Comparison of ENCODE assay signal across 1 cellular context in the genomic region with DNA sequence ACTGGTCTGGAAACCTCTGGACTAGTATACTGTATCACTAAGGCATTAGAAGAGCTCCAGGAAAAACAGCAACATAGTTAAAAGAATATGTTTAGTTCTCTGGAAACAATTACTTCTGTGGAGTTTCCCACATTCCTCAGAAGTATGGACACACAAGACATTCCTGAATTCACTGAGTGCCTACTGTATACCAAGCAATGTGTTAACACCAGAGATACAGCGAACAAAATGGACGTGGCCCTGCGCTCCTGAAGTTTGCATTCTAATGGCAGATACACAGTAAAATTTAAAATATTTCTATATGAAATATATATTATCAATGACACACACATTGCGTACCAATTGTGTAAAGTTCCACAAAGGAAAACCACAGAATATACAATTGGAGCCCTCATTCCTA.
TF ChIP-seq lines count a peak whose summit lies in the region.

No MANE protein-coding gene starts in this region.

TF ChIP-seq in GM23338, 12 proteins besides CTCF, POLR2A, EP300 and RAD21 (continued from another document):
- TF ChIP-seq, protein P1, sequence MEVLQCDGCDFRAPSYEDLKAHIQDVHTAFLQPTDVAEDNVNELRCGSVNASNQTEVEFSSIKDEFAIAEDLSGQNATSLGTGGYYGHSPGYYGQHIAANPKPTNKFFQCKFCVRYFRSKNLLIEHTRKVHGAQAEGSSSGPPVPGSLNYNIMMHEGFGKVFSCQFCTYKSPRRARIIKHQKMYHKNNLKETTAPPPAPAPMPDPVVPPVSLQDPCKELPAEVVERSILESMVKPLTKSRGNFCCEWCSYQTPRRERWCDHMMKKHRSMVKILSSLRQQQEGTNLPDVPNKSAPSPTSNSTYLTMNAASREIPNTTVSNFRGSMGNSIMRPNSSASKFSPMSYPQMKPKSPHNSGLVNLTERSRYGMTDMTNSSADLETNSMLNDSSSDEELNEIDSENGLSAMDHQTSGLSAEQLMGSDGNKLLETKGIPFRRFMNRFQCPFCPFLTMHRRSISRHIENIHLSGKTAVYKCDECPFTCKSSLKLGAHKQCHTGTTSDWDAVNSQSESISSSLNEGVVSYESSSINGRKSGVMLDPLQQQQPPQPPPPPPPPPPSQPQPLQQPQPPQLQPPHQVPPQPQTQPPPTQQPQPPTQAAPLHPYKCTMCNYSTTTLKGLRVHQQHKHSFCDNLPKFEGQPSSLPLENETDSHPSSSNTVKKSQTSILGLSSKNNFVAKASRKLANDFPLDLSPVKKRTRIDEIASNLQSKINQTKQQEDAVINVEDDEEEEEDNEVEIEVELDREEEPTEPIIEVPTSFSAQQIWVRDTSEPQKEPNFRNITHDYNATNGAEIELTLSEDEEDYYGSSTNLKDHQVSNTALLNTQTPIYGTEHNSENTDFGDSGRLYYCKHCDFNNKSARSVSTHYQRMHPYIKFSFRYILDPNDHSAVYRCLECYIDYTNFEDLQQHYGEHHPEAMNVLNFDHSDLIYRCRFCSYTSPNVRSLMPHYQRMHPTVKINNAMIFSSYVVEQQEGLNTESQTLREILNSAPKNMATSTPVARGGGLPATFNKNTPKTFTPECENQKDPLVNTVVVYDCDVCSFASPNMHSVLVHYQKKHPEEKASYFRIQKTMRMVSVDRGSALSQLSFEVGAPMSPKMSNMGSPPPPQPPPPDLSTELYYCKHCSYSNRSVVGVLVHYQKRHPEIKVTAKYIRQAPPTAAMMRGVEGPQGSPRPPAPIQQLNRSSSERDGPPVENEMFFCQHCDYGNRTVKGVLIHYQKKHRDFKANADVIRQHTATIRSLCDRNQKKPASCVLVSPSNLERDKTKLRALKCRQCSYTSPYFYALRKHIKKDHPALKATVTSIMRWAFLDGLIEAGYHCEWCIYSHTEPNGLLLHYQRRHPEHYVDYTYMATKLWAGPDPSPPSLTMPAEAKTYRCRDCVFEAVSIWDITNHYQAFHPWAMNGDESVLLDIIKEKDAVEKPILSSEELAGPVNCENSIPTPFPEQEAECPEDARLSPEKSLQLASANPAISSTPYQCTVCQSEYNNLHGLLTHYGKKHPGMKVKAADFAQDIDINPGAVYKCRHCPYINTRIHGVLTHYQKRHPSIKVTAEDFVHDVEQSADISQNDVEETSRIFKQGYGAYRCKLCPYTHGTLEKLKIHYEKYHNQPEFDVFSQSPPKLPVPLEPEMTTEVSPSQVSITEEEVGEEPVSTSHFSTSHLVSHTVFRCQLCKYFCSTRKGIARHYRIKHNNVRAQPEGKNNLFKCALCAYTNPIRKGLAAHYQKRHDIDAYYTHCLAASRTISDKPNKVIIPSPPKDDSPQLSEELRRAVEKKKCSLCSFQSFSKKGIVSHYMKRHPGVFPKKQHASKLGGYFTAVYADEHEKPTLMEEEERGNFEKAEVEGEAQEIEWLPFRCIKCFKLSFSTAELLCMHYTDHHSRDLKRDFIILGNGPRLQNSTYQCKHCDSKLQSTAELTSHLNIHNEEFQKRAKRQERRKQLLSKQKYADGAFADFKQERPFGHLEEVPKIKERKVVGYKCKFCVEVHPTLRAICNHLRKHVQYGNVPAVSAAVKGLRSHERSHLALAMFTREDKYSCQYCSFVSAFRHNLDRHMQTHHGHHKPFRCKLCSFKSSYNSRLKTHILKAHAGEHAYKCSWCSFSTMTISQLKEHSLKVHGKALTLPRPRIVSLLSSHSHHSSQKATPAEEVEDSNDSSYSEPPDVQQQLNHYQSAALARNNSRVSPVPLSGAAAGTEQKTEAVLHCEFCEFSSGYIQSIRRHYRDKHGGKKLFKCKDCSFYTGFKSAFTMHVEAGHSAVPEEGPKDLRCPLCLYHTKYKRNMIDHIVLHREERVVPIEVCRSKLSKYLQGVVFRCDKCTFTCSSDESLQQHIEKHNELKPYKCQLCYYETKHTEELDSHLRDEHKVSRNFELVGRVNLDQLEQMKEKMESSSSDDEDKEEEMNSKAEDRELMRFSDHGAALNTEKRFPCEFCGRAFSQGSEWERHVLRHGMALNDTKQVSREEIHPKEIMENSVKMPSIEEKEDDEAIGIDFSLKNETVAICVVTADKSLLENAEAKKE (CRISPR knock-in tag; IDR thresholded peaks at IDR 0.05) = no peak
- TF ChIP-seq ZNF331 (CRISPR knock-in tag; IDR thresholded peaks at IDR 0.05; ENCODE audit: low read depth) (no peak), STAT1 (IDR thresholded peaks at IDR 0.05; ENCODE audit: unreplicated experiment) (no peak), EZH2 (IDR thresholded peaks at IDR 0.05; ENCODE audit: low read depth, unreplicated experiment) (no peak), CREB1 (CRISPR knock-in tag; IDR thresholded peaks at IDR 0.05; ENCODE audit: low read depth) (no peak), NANOG (IDR thresholded peaks at IDR 0.05; ENCODE audit: borderline replicate concordance) (no peak), JUNB (IDR thresholded peaks at IDR 0.05; ENCODE audit: unreplicated experiment) (no peak)
- TF ChIP-seq, protein P2, sequence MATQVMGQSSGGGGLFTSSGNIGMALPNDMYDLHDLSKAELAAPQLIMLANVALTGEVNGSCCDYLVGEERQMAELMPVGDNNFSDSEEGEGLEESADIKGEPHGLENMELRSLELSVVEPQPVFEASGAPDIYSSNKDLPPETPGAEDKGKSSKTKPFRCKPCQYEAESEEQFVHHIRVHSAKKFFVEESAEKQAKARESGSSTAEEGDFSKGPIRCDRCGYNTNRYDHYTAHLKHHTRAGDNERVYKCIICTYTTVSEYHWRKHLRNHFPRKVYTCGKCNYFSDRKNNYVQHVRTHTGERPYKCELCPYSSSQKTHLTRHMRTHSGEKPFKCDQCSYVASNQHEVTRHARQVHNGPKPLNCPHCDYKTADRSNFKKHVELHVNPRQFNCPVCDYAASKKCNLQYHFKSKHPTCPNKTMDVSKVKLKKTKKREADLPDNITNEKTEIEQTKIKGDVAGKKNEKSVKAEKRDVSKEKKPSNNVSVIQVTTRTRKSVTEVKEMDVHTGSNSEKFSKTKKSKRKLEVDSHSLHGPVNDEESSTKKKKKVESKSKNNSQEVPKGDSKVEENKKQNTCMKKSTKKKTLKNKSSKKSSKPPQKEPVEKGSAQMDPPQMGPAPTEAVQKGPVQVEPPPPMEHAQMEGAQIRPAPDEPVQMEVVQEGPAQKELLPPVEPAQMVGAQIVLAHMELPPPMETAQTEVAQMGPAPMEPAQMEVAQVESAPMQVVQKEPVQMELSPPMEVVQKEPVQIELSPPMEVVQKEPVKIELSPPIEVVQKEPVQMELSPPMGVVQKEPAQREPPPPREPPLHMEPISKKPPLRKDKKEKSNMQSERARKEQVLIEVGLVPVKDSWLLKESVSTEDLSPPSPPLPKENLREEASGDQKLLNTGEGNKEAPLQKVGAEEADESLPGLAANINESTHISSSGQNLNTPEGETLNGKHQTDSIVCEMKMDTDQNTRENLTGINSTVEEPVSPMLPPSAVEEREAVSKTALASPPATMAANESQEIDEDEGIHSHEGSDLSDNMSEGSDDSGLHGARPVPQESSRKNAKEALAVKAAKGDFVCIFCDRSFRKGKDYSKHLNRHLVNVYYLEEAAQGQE (IDR thresholded peaks at IDR 0.05; ENCODE audit: unreplicated experiment) = no peak
- TF ChIP-seq, protein P3, sequence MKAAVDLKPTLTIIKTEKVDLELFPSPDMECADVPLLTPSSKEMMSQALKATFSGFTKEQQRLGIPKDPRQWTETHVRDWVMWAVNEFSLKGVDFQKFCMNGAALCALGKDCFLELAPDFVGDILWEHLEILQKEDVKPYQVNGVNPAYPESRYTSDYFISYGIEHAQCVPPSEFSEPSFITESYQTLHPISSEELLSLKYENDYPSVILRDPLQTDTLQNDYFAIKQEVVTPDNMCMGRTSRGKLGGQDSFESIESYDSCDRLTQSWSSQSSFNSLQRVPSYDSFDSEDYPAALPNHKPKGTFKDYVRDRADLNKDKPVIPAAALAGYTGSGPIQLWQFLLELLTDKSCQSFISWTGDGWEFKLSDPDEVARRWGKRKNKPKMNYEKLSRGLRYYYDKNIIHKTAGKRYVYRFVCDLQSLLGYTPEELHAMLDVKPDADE (IDR thresholded peaks at IDR 0.05) = no peak
